Comparison of ENCODE assay signal across 9 cellular contexts in genomic region chr17:59381716-59382570, GRCh38. TPM values are rescaled to one million over a fixed set of nuclear protein-coding genes. Genes with fewer than 3 reads are reported as not detected.
DNase-seq lines count a peak whose midpoint lies in the region; ATAC-seq and TF ChIP-seq lines count a peak whose summit lies in the region.
"Had no signal": no experiment of that assay in that cellular context is flagged by ENCODE, and none has a peak within 500 bp of the region (broad histone marks: within the 10 kb centered on the region; RNA-seq: fewer than 3 reads in every experiment).

No MANE protein-coding gene starts in this region.

- H4K20me1 ChIP-seq in PC-9 (ENCODE audit: insufficient read depth) = no peaks in the 10 kb centered on the region

- peaks cover 56% of the 10 kb centered on the region for H3K4me1 Mint-ChIP-seq in nephron progenitor cell

- H3K9me3 ChIP-seq in PC-9 (ENCODE audit: insufficient read depth, low read depth) = no peaks in the 10 kb centered on the region

- ATAC-seq in HG03095 (IDR thresholded peaks at IDR 0.05; ENCODE audit: unreplicated experiment) (no peak), esophagus mucosa (no peak)

- no peaks in the 10 kb centered on the region for H3K4me1 ChIP-seq in PC-9 (replicated peaks; ENCODE audit: insufficient read depth)

- H3K4me2 ChIP-seq in PC-9 = no peak overlapping the region

- H3K9me2 ChIP-seq in PC-9 (ENCODE audit: insufficient read depth) = no peaks in the 10 kb centered on the region

- TF ChIP-seq CTCF in AG10803 (conservative IDR thresholded peaks at IDR 0.05; ENCODE audit: low read length) = no peak
- TF ChIP-seq CTCF in fibroblast of the aortic adventitia (IDR thresholded peaks at IDR 0.05; ENCODE audit: insufficient read depth, low read length) = no peak
- TF ChIP-seq CTCF in nephron progenitor cell (IDR thresholded peaks at IDR 0.05) = no peak
- TF ChIP-seq CTCF in PC-9 (conservative IDR thresholded peaks at IDR 0.05) = no peak

- H3K4me3 Mint-ChIP-seq in nephron progenitor cell = no peak overlapping the region

- POLR2A ChIA-PET in PC-9 (lab: Charles Lee; ENCODE audit: unreplicated experiment) = no interaction called here

- peak; percentile 59 for DNase-seq in AG10803 (ENCODE audit: low read depth)
- peak; percentile 47 for DNase-seq in NCI-H2196 treated with DMSO at 0.1 percent for 48 hours (lab: John Stamatoyannopoulos, UW; ENCODE audit: unreplicated experiment)
- peak; percentile 25 for DNase-seq in fibroblast of the aortic adventitia (ENCODE audit: low read depth)
- no peak for DNase-seq in nephron progenitor cell
- DNase-seq in PC-9 = no peak
- DNase-seq in activated T-cell treated with anti-CD3 and anti-CD28 coated beads, Interleukin-2, amount 50 U/mL, for 48 hours = no peak
- DNase-seq: mesendoderm had no signal

- peak overlapping the region; percentile 77 for H3K27ac Mint-ChIP-seq in nephron progenitor cell

- peaks cover 26% of the 10 kb centered on the region for H3K36me3 Mint-ChIP-seq in nephron progenitor cell (ENCODE audit: low read depth)

- H2AFZ ChIP-seq in PC-9 = no peak overlapping the region

- no TSS peak for BruUV-seq in PC-9 (replicated peaks; lab: Mats Ljungman, UMichigan)

- H3K79me2 ChIP-seq in PC-9 (ENCODE audit: low read depth) = no peaks in the 10 kb centered on the region

- CTCF ChIA-PET in PC-9 (lab: Charles Lee) = no interaction called here

- no peaks in the 10 kb centered on the region for H3K36me3 ChIP-seq in PC-9 (ENCODE audit: low read depth)

- no peak overlapping the region for H3K4me3 ChIP-seq in AG10803 (ENCODE audit: low read length)
- H3K4me3 ChIP-seq in fibroblast of the aortic adventitia (ENCODE audit: low read depth, low read length) = no peak overlapping the region
- H3K4me3 ChIP-seq in PC-9 = no peak overlapping the region

- H3F3A ChIP-seq in PC-9 (ENCODE audit: insufficient read depth, low read depth) = no peaks in the 10 kb centered on the region; the same call in 1 of the 2 replicates

- H3K27me3 ChIP-seq in PC-9 (ENCODE audit: insufficient read depth, low read depth) = no peaks in the 10 kb centered on the region

- H3K27ac ChIP-seq in PC-9 = no peak overlapping the region

- H3K9me3 Mint-ChIP-seq in nephron progenitor cell = no peaks in the 10 kb centered on the region

- intact Hi-C loops in PC-9 (cut with micrococcal nuclease; ENCODE audit: unreplicated experiment) = no loop called here

- no peaks in the 10 kb centered on the region for H3K27me3 Mint-ChIP-seq in nephron progenitor cell (ENCODE audit: low read depth, poor library complexity)

RNA-seq across cellular contexts. Expression of gene YPEL2, which starts 50.5 kb away (rescaled TPM):
- total RNA-seq in fibroblast of the aortic adventitia (ENCODE audit: low replicate concordance) (10.8 and 22.7 TPM in 2 replicates), PC-9 (2021) (11.6 and 12.9 TPM in 2 replicates), esophagus mucosa (5.7 TPM)

Comparison
In these comparisons a context has a peak if more than half of its experiments do, and no peak if none do; other contexts are left out.
1. DNase-seq: peak in AG10803 (single experiment), NCI-H2196 treated with DMSO at 0.1 percent for 48 hours (single experiment) and fibroblast of the aortic adventitia (single experiment); none in nephron progenitor cell (single experiment), PC-9 (0 of 2) and activated T-cell treated with anti-CD3 and anti-CD28 coated beads, Interleukin-2, amount 50 U/mL, for 48 hours (0 of 2).